ENCODE assay signal across 21 cellular contexts in the genomic region with DNA sequence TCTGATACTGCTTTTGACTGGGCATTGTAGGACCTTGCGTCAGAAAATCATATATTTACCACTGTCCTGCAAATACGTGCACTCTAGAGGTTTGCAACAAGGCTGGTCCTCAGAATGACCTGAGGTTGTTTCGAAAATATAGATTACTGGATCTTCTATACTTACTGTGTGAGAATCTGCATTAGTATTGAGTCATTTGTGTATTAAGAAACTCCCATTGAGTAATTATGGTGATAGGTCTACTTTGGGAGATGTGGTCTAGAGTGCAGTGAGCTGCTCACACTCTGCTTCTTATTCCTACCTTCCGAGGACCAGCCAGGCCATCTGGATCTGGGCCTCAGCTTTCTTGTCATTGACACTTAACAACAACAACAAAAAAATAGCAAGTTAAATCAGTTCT. TPM values are rescaled to one million over a fixed set of nuclear protein-coding genes. Genes with fewer than 3 reads are reported as not detected.
DNase-seq lines count a peak whose midpoint lies in the region; ATAC-seq, FAIRE-seq and TF ChIP-seq lines count a peak whose summit lies in the region.
"Had no signal": no experiment of that assay in that cellular context is flagged by ENCODE, and none has a peak within 500 bp of the region (broad histone marks: within the 10 kb centered on the region; RNA-seq: fewer than 3 reads in every experiment).

No MANE protein-coding gene starts in this region.

- no peak for FAIRE-seq in GM12878 (lab: Jason Lieb, UNC)
- FAIRE-seq in frontal cortex (lab: Jason Lieb, UNC), result no peak
- FAIRE-seq: D721Med, G401.6, H54 had no signal

- no peak overlapping the region for H3K4ac ChIP-seq in mesendoderm (ENCODE audit: low read depth, low read length)

- no peak overlapping the region for H3K4me2 ChIP-seq in GM12878 (ENCODE audit: control insufficient read depth, insufficient read depth)
- H3K4me2 ChIP-seq in mesendoderm (ENCODE audit: low read length), result no peak overlapping the region

- H2AFZ ChIP-seq in GM12878 (ENCODE audit: control insufficient read depth, low read depth, low read length), result no peak overlapping the region
- H2AFZ ChIP-seq: GM23248 had no signal

- no peak overlapping the region for H2AK5ac ChIP-seq in mesendoderm (ENCODE audit: low read length)

- TF ChIP-seq RAD21 in GM12878 (IDR thresholded peaks at IDR 0.05; ENCODE audit: insufficient read depth, low read depth, low read length), result no peak

- H2BK120ac ChIP-seq in mesendoderm (ENCODE audit: low read depth, low read length), result no peak overlapping the region

- no peak overlapping the region for H2BK5ac ChIP-seq in mesendoderm (ENCODE audit: low read length)

- TF ChIP-seq CTCF in GM12865 (IDR thresholded peaks at IDR 0.05; ENCODE audit: insufficient read depth, low read depth, low read length, missing control alignments) (no peak), GM12878 (IDR thresholded peaks at IDR 0.05 in 2 of 3, conservative IDR thresholded peaks at IDR 0.05 in 1 of 3; ENCODE audit: control insufficient read depth in 2 of 3, extremely low read depth in 1 of 3, insufficient read depth in 1 of 3, low read depth in 3 of 3, low read length in 3 of 3) (no peak)

- in situ Hi-C loops in GM12878 (cut with MboI), result no loop called here

- SMC1A ChIA-PET in GM12878 (lab: Charles Lee; ENCODE audit: uncharacterized antibody, unreplicated experiment), result no interaction called here

- CTCF ChIA-PET in GM12878 (lab: Yijun Ruan, JAX), result no interaction called here

- H3K9me3 ChIP-seq in GM12878 (replicated peaks; ENCODE audit: control insufficient read depth, insufficient read depth, low read length), result no peaks in the 10 kb centered on the region

- H3K27me3 ChIP-seq in GM12878 (replicated peaks in 1 of 2; ENCODE audit: control insufficient read depth in 2 of 2, insufficient read depth in 2 of 2, low read length in 1 of 2) (peaks cover 0 to 3% of the 10 kb centered on the region in 2 experiments; a peak in 1 of 4 replicates), mesendoderm (ENCODE audit: insufficient read depth, low read length, poor library complexity) (no peaks in the 10 kb centered on the region)

- no peak overlapping the region for H3K27ac ChIP-seq in GM12878 (ENCODE audit: control insufficient read depth, insufficient read depth)
- H3K27ac ChIP-seq in mesendoderm (ENCODE audit: low read depth, low read length), result no peak overlapping the region
- H3K27ac ChIP-seq: 22Rv1, GM23248 had no signal

- H4K20me1 ChIP-seq in GM12878 (ENCODE audit: control insufficient read depth, insufficient read depth), result no peaks in the 10 kb centered on the region

- BruUV-seq in GM12878 (replicated peaks; lab: Mats Ljungman, UMichigan), result no TSS peak

- no peak overlapping the region for H3K9ac ChIP-seq in GM12878 (ENCODE audit: control insufficient read depth, insufficient read depth, low read length)
- no peak overlapping the region for H3K9ac ChIP-seq in mesendoderm (ENCODE audit: low read length)
- H3K9ac ChIP-seq: GM23248 had no signal

- no peak overlapping the region for H4K5ac ChIP-seq in mesendoderm (ENCODE audit: low read length)

- WGBS in GM12878 (ENCODE audit: insufficient coverage, insufficient replicate concordance, low lambda C conversion rate, missing lambda C conversion rate), result 26% methylated on average over 4 of the region's 4 CpGs
- no CpG with 5 or more reads among the region's 4 CpGs for WGBS in mesendoderm (ENCODE audit: extremely low coverage, insufficient coverage, low lambda C conversion rate)

- TF ChIP-seq POLR2A in GM12878 (IDR thresholded peaks at IDR 0.05; ENCODE audit: low read depth, low read length), result no peak

- peak; percentile 44 for DNase-seq in GM12865 (ENCODE audit: low read depth)
- no peak for DNase-seq in GM12878 (ENCODE audit: low read depth, low spot score)
- DNase-seq in mesendoderm, result no peak
- no peak for DNase-seq in frontal cortex (ENCODE audit: low spot score in 2 of 2)
- DNase-seq: CD8-positive, alpha-beta T cell; COR-L47; DMS153; DMS79 treated with DMSO at 0.1 percent for 48 hours; EL; GM23248; KG1 had no signal

- TF ChIP-seq EP300 in GM12878 (IDR thresholded peaks at IDR 0.05; ENCODE audit: borderline replicate concordance in 1 of 2, control insufficient read depth in 1 of 2, low read depth in 2 of 2, low read length in 2 of 2), result no peak

- H3K4me3 ChIP-seq in GM12865 (ENCODE audit: low read depth, low read length) (no peak overlapping the region), GM12878 (no peak overlapping the region), mesendoderm (ENCODE audit: low read length) (no peak overlapping the region)
- H3K4me3 ChIP-seq: GM23248 had no signal

- H3K4me1 ChIP-seq in GM12878 (ENCODE audit: control insufficient read depth, insufficient read depth, low read length) (no peaks in the 10 kb centered on the region), mesendoderm (ENCODE audit: control insufficient read depth, low read depth, low read length) (no peaks in the 10 kb centered on the region)

- POLR2A ChIA-PET in GM12878 (lab: Charles Lee), result no interaction called here

- RAD21 ChIA-PET in GM12878 (lab: Charles Lee; ENCODE audit: unreplicated experiment), result no interaction called here

- no peak overlapping the region for H2BK15ac ChIP-seq in mesendoderm (replicated peaks; ENCODE audit: low read depth)

- no peak overlapping the region for H3K18ac ChIP-seq in mesendoderm (ENCODE audit: low read length)

- ATAC-seq in GM21526 (IDR thresholded peaks at IDR 0.05; ENCODE audit: low FRiP score, unreplicated experiment), result peak; percentile 57
- ATAC-seq in HG03280 (IDR thresholded peaks at IDR 0.05; ENCODE audit: unreplicated experiment), result peak; percentile 47
- ATAC-seq in GM12878, result peak; percentile 38; the same call in 2 of the 3 replicates
- ATAC-seq in GM21529 (IDR thresholded peaks at IDR 0.05; ENCODE audit: unreplicated experiment), result no peak
- ATAC-seq: CD8-positive, alpha-beta T cell; HCT116 had no signal

- H3K23ac ChIP-seq in mesendoderm (ENCODE audit: low read length), result no peak overlapping the region

- H3K79me2 ChIP-seq in GM12878 (ENCODE audit: control insufficient read depth, insufficient read depth, low read length) (no peaks in the 10 kb centered on the region), mesendoderm (ENCODE audit: control insufficient read depth, insufficient read depth, low read length) (no peaks in the 10 kb centered on the region)

- intact Hi-C loops in GM12878 (cut with micrococcal nuclease; ENCODE audit: unreplicated experiment), result no loop called here

- H3K79me1 ChIP-seq in mesendoderm (ENCODE audit: low read length), result no peaks in the 10 kb centered on the region

- H4K8ac ChIP-seq in mesendoderm (ENCODE audit: low read depth, low read length), result no peak overlapping the region

- H3K56ac ChIP-seq in mesendoderm (ENCODE audit: low read length), result no peak overlapping the region

- H3K36me3 ChIP-seq in GM12878 (ENCODE audit: control insufficient read depth in 2 of 2, insufficient read depth in 2 of 2, low read length in 1 of 2) (no peaks in the 10 kb centered on the region), mesendoderm (ENCODE audit: control insufficient read depth, insufficient read depth, low read length) (no peaks in the 10 kb centered on the region)

RNA-seq across cellular contexts. Expression of a gene that starts 9.6 kb away (rescaled TPM):
- 0.29 TPM in 2 replicates for total RNA-seq in GM12878 (2013; cell fraction: nucleolus; rRNA removed)
- total RNA-seq in GM12878 (2014; rRNA removed) (0.05 and 0.06 TPM in 2 replicates), GM12878 (2014; rRNA removed; fragmentation: Illumina TruSeq; extraction: Trizol) (0.05 TPM in 1 of 2 replicates, not detected in the other), GM12878 (2021) (not detected in 2 replicates), frontal cortex (11.8 TPM)
- 0.12 TPM for polyA plus RNA-seq in GM12878 (2011; ENCODE audit: low read depth)
- polyA plus RNA-seq in GM12878 (2011; rRNA removed) (0.45 and 1.1 TPM in 2 replicates), GM12878 (2014; fragmentation: Illumina TruSeq; extraction: Trizol) (0.03 TPM in 1 of 2 replicates, not detected in the other), GM12878 (2014; fragmentation: Nextera tagmentation; extraction: Ambion mirVana) (under 1 TPM in 1 of 2 experiments, not detected in 1; 0.04 TPM), GM12878 (2014; rRNA removed) (not detected in 2 replicates), GM12878 (2016; fragmentation: Nextera tagmentation; extraction: Ambion mirVana) (under 1 TPM; 0.11 to 0.16 TPM)
- polyA plus RNA-seq in GM12878 (2011; cell fraction: cytosol; rRNA removed), result 0.55 and 0.64 TPM in 2 replicates
- 0.72 and 0.75 TPM in 2 replicates for polyA plus RNA-seq in GM12878 (2011; cell fraction: nucleus; rRNA removed)
- polyA plus RNA-seq in GM12878 (2012), result 0.11 and 0.18 TPM in 2 replicates
- polyA minus RNA-seq in GM12878 (2011; rRNA and poly(A)+ RNA removed), result 0.37 and 0.88 TPM in 2 replicates
- 0.83 TPM in 1 of 2 replicates, not detected in the other for polyA minus RNA-seq in GM12878 (2011; cell fraction: cytosol; rRNA and poly(A)+ RNA removed)
- 1.2 and 1.3 TPM in 2 replicates for polyA minus RNA-seq in GM12878 (2011; cell fraction: nucleus; rRNA and poly(A)+ RNA removed)
- 0.08 TPM for polyA plus RNA-seq in mesendoderm (2013, experiment 1 of 2)
- 0.07 TPM for polyA plus RNA-seq in mesendoderm (2013, experiment 2 of 2)
- total RNA-seq: GM23248, LHCN-M2 had no signal
- polyA plus RNA-seq: CD14-positive monocyte, GM23248 had no signal

RNA-seq across cellular contexts. Expression of a gene that starts 36.4 kb away (rescaled TPM):
- 5.1 and 6.3 TPM in 2 replicates for total RNA-seq in GM12878 (2013; cell fraction: nucleolus; rRNA removed)
- total RNA-seq in GM12878 (2014; rRNA removed), result 26.9 and 39.9 TPM in 2 replicates
- 43.6 and 45.1 TPM in 2 replicates for total RNA-seq in GM12878 (2014; rRNA removed; fragmentation: Illumina TruSeq; extraction: Trizol)
- total RNA-seq in GM12878 (2021), result 51.2 and 57.6 TPM in 2 replicates
- 9.6 TPM for polyA plus RNA-seq in GM12878 (2011; ENCODE audit: low read depth)
- polyA plus RNA-seq in GM12878 (2011; rRNA removed), result 96.3 and 152 TPM in 2 replicates
- polyA plus RNA-seq in GM12878 (2011; cell fraction: cytosol; rRNA removed), result 23.1 and 29.1 TPM in 2 replicates
- polyA plus RNA-seq in GM12878 (2011; cell fraction: nucleus; rRNA removed), result 15.4 and 18.8 TPM in 2 replicates
- 25.3 and 26.6 TPM in 2 replicates for polyA plus RNA-seq in GM12878 (2012)
- polyA plus RNA-seq in GM12878 (2014; fragmentation: Illumina TruSeq; extraction: Trizol), result 49.8 and 59.2 TPM in 2 replicates
- 100 to 1,000 TPM; 181 to 187 TPM for polyA plus RNA-seq in GM12878 (2014; fragmentation: Nextera tagmentation; extraction: Ambion mirVana)
- 25.8 and 38.4 TPM in 2 replicates for polyA plus RNA-seq in GM12878 (2014; rRNA removed)
- 100 to 1,000 TPM; 172 to 188 TPM for polyA plus RNA-seq in GM12878 (2016; fragmentation: Nextera tagmentation; extraction: Ambion mirVana)
- 11.1 and 16.5 TPM in 2 replicates for polyA minus RNA-seq in GM12878 (2011; rRNA and poly(A)+ RNA removed)
- polyA minus RNA-seq in GM12878 (2011; cell fraction: cytosol; rRNA and poly(A)+ RNA removed), result 11.3 and 16.7 TPM in 2 replicates
- 2.4 and 3.5 TPM in 2 replicates for polyA minus RNA-seq in GM12878 (2011; cell fraction: nucleus; rRNA and poly(A)+ RNA removed)
- 114 TPM for polyA plus RNA-seq in mesendoderm (2013, experiment 1 of 2)
- 107 TPM for polyA plus RNA-seq in mesendoderm (2013, experiment 2 of 2)
- 56.3 TPM for total RNA-seq in frontal cortex
